Comparison of ENCODE assay signal across 20 cellular contexts in genomic region chr10:43069597-43069996, GRCh38.
"Had no signal": no experiment of that assay in that cellular context is flagged by ENCODE, and none has a peak within 500 bp of the region (broad histone marks: within the 10 kb centered on the region; RNA-seq: fewer than 3 reads in every experiment).

No MANE protein-coding gene starts in this region.

- H3K4me1 ChIP-seq: heart left ventricle, lower lobe of right lung, psoas muscle, suprapubic skin, thyroid gland, upper lobe of left lung, uterus had no signal

- H3K4me2 ChIP-seq: smooth muscle cell had no signal

- H3K9me3 Mint-ChIP-seq: memory B cell; mesothelial cell of epicardium; nephron; stimulated activated effector memory CD8-positive, alpha-beta T cell treated with anti-CD3 and anti-CD28 coated beads, Interleukin-12 subunit alpha, Interleukin-12 subunit beta, amount 100 ng/mL, for 72 hours had no signal

- H3K27ac ChIP-seq: heart left ventricle, left ventricle myocardium inferior, lower lobe of right lung, psoas muscle, suprapubic skin, thyroid gland, upper lobe of left lung, uterus had no signal

- H3K4me1 Mint-ChIP-seq: memory B cell; stimulated activated effector memory CD8-positive, alpha-beta T cell treated with anti-CD3 and anti-CD28 coated beads, Interleukin-12 subunit alpha, Interleukin-12 subunit beta, amount 100 ng/mL, for 72 hours had no signal

- H3K36me3 Mint-ChIP-seq: memory B cell; mesothelial cell of epicardium; stimulated activated effector memory CD8-positive, alpha-beta T cell treated with anti-CD3 and anti-CD28 coated beads, Interleukin-12 subunit alpha, Interleukin-12 subunit beta, amount 100 ng/mL, for 72 hours had no signal

- H3K27ac Mint-ChIP-seq: memory B cell; stimulated activated effector memory CD8-positive, alpha-beta T cell treated with anti-CD3 and anti-CD28 coated beads, Interleukin-12 subunit alpha, Interleukin-12 subunit beta, amount 100 ng/mL, for 72 hours had no signal

- H3K4me3 Mint-ChIP-seq: memory B cell; mesothelial cell of epicardium; nephron; stimulated activated effector memory CD8-positive, alpha-beta T cell treated with anti-CD3 and anti-CD28 coated beads, Interleukin-12 subunit alpha, Interleukin-12 subunit beta, amount 100 ng/mL, for 72 hours had no signal

- H3K9me3 ChIP-seq: heart left ventricle, left ventricle myocardium inferior, lower lobe of right lung, psoas muscle, suprapubic skin, thyroid gland, upper lobe of left lung, uterus had no signal

- H3K27me3 ChIP-seq: thyroid gland, upper lobe of left lung, uterus had no signal

- H3K36me3 ChIP-seq: heart left ventricle, left ventricle myocardium inferior, lower lobe of right lung, suprapubic skin, thyroid gland, upper lobe of left lung, uterus had no signal

- DNase-seq: effector memory CD4-positive, alpha-beta T cell; hippocampal formation; left ventricle myocardium inferior; lower lobe of right lung; retina; stimulated activated CD4-positive, alpha-beta T cell treated with anti-CD3 and anti-CD28 coated beads, Interleukin-4, amount 100 ng/mL, for 1 hour; stimulated activated CD8-positive, alpha-beta memory T cell treated with anti-CD3 and anti-CD28 coated beads, Interleukin-4, amount 100 ng/mL, for 48 hours; stimulated activated naive CD8-positive, alpha-beta T cell treated with anti-CD3 and anti-CD28 coated beads, Interleukin-15, Interleukin-2, amounts not matched to agents 100 U/mL and 50 U/mL, for 24 hours; thyroid gland; upper lobe of left lung; uterus had no signal

- H3K4me3 ChIP-seq: heart left ventricle, left ventricle myocardium inferior, lower lobe of right lung, psoas muscle, smooth muscle cell, suprapubic skin, thyroid gland, upper lobe of left lung, uterus had no signal

- ATAC-seq: esophagus mucosa; heart left ventricle; lower lobe of right lung; psoas muscle; stimulated activated effector memory CD8-positive, alpha-beta T cell treated with anti-CD3 and anti-CD28 coated beads, Interleukin-12 subunit alpha, Interleukin-12 subunit beta, amount 100 ng/mL, for 72 hours; stimulated activated naive CD8-positive, alpha-beta T cell treated with anti-CD3 and anti-CD28 coated beads, Interleukin-15, Interleukin-2, amounts not matched to agents 100 U/mL and 50 U/mL, for 24 hours had no signal
